ENCODE assay signal across 24 cellular contexts in genomic region chr6:169931223-169931760, GRCh38.
A peak's percentile ranks its signal among the peaks of the same experiment; 100 is the strongest.
DNase-seq lines count a peak whose midpoint lies in the region; ATAC-seq and TF ChIP-seq lines count a peak whose summit lies in the region.
"Had no signal": no experiment of that assay in that cellular context is flagged by ENCODE, and none has a peak within 500 bp of the region (broad histone marks: within the 10 kb centered on the region; RNA-seq: fewer than 3 reads in every experiment).

No MANE protein-coding gene starts in this region.

- H3K9me3 ChIP-seq in testis = no peaks in the 10 kb centered on the region
- H3K9me3 ChIP-seq: breast epithelium, tibial nerve had no signal

- H3K4me1 ChIP-seq in testis = peaks cover 3% of the 10 kb centered on the region
- H3K4me1 ChIP-seq: breast epithelium had no signal

- ATAC-seq in activated CD4-positive, CD25-positive, alpha-beta regulatory T cell treated with anti-CD3 and anti-CD28 coated beads, Interleukin-2, amount 50 U/mL, for 24 hours = no peak
- ATAC-seq: GM12878 had no signal

- WGBS in testis, 2 donors = 74 to 77% methylated on average over 8 to 11 of the region's 11 CpGs

- H3K27me3 ChIP-seq in testis = no peaks in the 10 kb centered on the region
- H3K27me3 ChIP-seq: breast epithelium, tibial nerve had no signal

- H3K27ac ChIP-seq in testis = no peak overlapping the region
- H3K27ac ChIP-seq: BLaER1 treated with 17β-estradiol and CSF1 and Interleukin-3, amounts not matched to agents 10 nM and 100 nM; breast epithelium; tibial nerve had no signal

- H3K4me3 ChIP-seq in NB4 (ENCODE audit: low read depth, low read length) = no peak overlapping the region
- H3K4me3 ChIP-seq in testis = no peak overlapping the region
- H3K4me3 ChIP-seq: BLaER1 treated with 17β-estradiol and CSF1 and Interleukin-3, amounts not matched to agents 10 nM and 100 nM; breast epithelium; GM12878; GM23338; tibial nerve had no signal

- intact Hi-C loops in testis (cut with DNase I; ENCODE audit: low total_unique reads) = no loop called here

- peak; percentile 65 for DNase-seq in DMS153 treated with DMSO at 0.1 percent for 48 hours (lab: John Stamatoyannopoulos, UW; ENCODE audit: unreplicated experiment)
- peak; percentile 27 for DNase-seq in NB4 (ENCODE audit: low read depth)
- peak; percentile 43 for DNase-seq in NCI-H510A (lab: John Stamatoyannopoulos, UW)
- DNase-seq in left kidney (ENCODE audit: low read depth, low spot score) = peak; percentile 54
- DNase-seq in testis = no peak
- no peak for DNase-seq in activated effector memory CD4-positive, alpha-beta T cell treated with anti-CD3 and anti-CD28 coated beads, Interleukin-2, amount 50 U/mL, for 16 hours
- DNase-seq: activated CD4-positive, alpha-beta T cell treated with anti-CD3 and anti-CD28 coated beads, Interleukin-2, amount 50 U/mL, for 48 hours; activated CD4-positive, CD25-positive, alpha-beta regulatory T cell; activated CD8-positive, alpha-beta memory T cell treated with anti-CD3 and anti-CD28 coated beads, Interleukin-2, amount 50 U/mL, for 48 hours; activated naive CD4-positive, alpha-beta T cell treated with anti-CD3 and anti-CD28 coated beads, Interleukin-2, amount 50 U/mL, for 16 hours; amygdala; COR-L47; MV-4-11; naive B cell; NCI-H2171; NCI-H526; stimulated activated CD4-positive, alpha-beta T cell treated with anti-CD3 and anti-CD28 coated beads, Interleukin-1b, Interleukin-23, amount 100 ng/mL, for 48 hours; T-helper 1 cell had no signal

- H3K36me3 ChIP-seq in testis (ENCODE audit: low read depth, missing control alignments) = no peaks in the 10 kb centered on the region
- H3K36me3 ChIP-seq: BLaER1 treated with 17β-estradiol and CSF1 and Interleukin-3, amounts not matched to agents 10 nM and 100 nM; breast epithelium; tibial nerve had no signal

- TF ChIP-seq CTCF in NB4 (IDR thresholded peaks at IDR 0.05; ENCODE audit: low read depth, low read length) (no peak), testis (IDR thresholded peaks at IDR 0.05) (no peak)

- TF ChIP-seq POLR2A in NB4 (IDR thresholded peaks at IDR 0.05; ENCODE audit: extremely low read depth, insufficient read length) = no peak
- TF ChIP-seq POLR2A in testis (IDR thresholded peaks at IDR 0.05) = no peak

Comparison
In these comparisons a context has a peak if more than half of its experiments do, and no peak if none do; other contexts are left out.
1. DNase-seq: peak in DMS153 treated with DMSO at 0.1 percent for 48 hours (single experiment), NB4 (single experiment), NCI-H510A (single experiment) and left kidney (single experiment); none in testis (single experiment) and activated effector memory CD4-positive, alpha-beta T cell treated with anti-CD3 and anti-CD28 coated beads, Interleukin-2, amount 50 U/mL, for 16 hours (single experiment).